In genomic region chr17:48997827-48998556, GRCh38 we compare ENCODE assay signal across 9 cellular contexts. TPM values are rescaled to one million over a fixed set of nuclear protein-coding genes. Genes with fewer than 3 reads are reported as not detected.
A peak's percentile ranks its signal among the peaks of the same experiment; 100 is the strongest.
DNase-seq lines count a peak whose midpoint lies in the region; ATAC-seq and TF ChIP-seq lines count a peak whose summit lies in the region.
"Had no signal": no experiment of that assay in that cellular context is flagged by ENCODE, and none has a peak within 500 bp of the region (broad histone marks: within the 10 kb centered on the region; RNA-seq: fewer than 3 reads in every experiment).

No MANE protein-coding gene starts in this region.

- TF ChIP-seq CTCF in WTC11 (IDR thresholded peaks at IDR 0.05) (no peak), stomach (IDR thresholded peaks at IDR 0.05) (no peak), GM13977 (IDR thresholded peaks at IDR 0.05; ENCODE audit: extremely low read depth, insufficient read depth, missing control alignments) (no peak)

- POLR2A ChIA-PET in WTC11 (lab: Charles Lee): interaction anchor here (0.5 to 4.0 kb wide), 9 partner anchors 13 to 1949 kb away, joined by 3 to 65 read pairs (median 10); partner anchors contain the start of genes ATP5MC1 and SNF8

- peak overlapping the region; percentile 23 for H3K4me3 ChIP-seq in right cardiac atrium (ENCODE audit: low read length)
- peak overlapping the region in 3 of 4 donors; percentile 12 to 40 (median 34) for H3K4me3 ChIP-seq in stomach

- peaks cover 32% of the 10 kb centered on the region for H3K4me1 Mint-ChIP-seq in activated naive CD4-positive, alpha-beta T cell treated with anti-CD3 and anti-CD28 coated beads, Interleukin-2, amount 10 ng/mL, durations not matched to agents 7 days and 5 days
- H3K4me1 Mint-ChIP-seq in WTC11: peaks cover 39% of the 10 kb centered on the region

- no peak for TF ChIP-seq EP300 in stomach (IDR thresholded peaks at IDR 0.05)

- H3K4me3 Mint-ChIP-seq in activated naive CD4-positive, alpha-beta T cell treated with anti-CD3 and anti-CD28 coated beads, Interleukin-2, amount 10 ng/mL, durations not matched to agents 7 days and 5 days: peak overlapping the region; percentile 33
- H3K4me3 Mint-ChIP-seq in WTC11: peak overlapping the region; percentile 83

- ATAC-seq in WTC11 (no peak), right cardiac atrium (peak in 1 of 2 donors; percentile 21), HG02970 (IDR thresholded peaks at IDR 0.05; ENCODE audit: low FRiP score, unreplicated experiment) (no peak), HG02938 (IDR thresholded peaks at IDR 0.05; ENCODE audit: unreplicated experiment) (no peak)

- in situ Hi-C loops in GM13977 (cut with MboI; ENCODE audit: low pct_unique_long_range_greater_than_20kb, low sequenced_read_pairs, unreplicated experiment): no loop called here

- peaks cover 1% of the 10 kb centered on the region for H3K36me3 Mint-ChIP-seq in activated naive CD4-positive, alpha-beta T cell treated with anti-CD3 and anti-CD28 coated beads, Interleukin-2, amount 10 ng/mL, durations not matched to agents 7 days and 5 days
- H3K36me3 Mint-ChIP-seq in WTC11: peaks cover 22% of the 10 kb centered on the region

- no peaks in the 10 kb centered on the region for H3K36me3 ChIP-seq in stomach

- H3K27me3 ChIP-seq in right cardiac atrium (ENCODE audit: control insufficient read depth, insufficient read depth) (peaks cover 5% of the 10 kb centered on the region), stomach (peaks cover 42 to 100% (median 97%) of the 10 kb centered on the region in 3 donors)

- peak overlapping the region; percentile 51 for H3K27ac Mint-ChIP-seq in activated naive CD4-positive, alpha-beta T cell treated with anti-CD3 and anti-CD28 coated beads, Interleukin-2, amount 10 ng/mL, durations not matched to agents 7 days and 5 days
- H3K27ac Mint-ChIP-seq in WTC11: peak overlapping the region; percentile 80

- intact Hi-C loops in right cardiac atrium (cut with DNase I): no loop called here
- intact Hi-C loops in stomach (cut with DNase I; ENCODE audit: low total_unique reads): no loop called here

- DNase-seq in activated naive CD4-positive, alpha-beta T cell treated with anti-CD3 and anti-CD28 coated beads, Interleukin-2, amount 10 ng/mL, durations not matched to agents 7 days and 5 days: no peak
- DNase-seq in activated naive CD4-positive, alpha-beta T cell treated with anti-CD3 and anti-CD28 coated beads, Interleukin-2, amount 50 U/mL, for 16 hours: no peak
- DNase-seq in WTC11 (ENCODE audit: low spot score) (peak; percentile 40), right cardiac atrium (peak in 1 of 3 donors; percentile 45), stomach (no peak), GM13977 (ENCODE audit: low spot score) (no peak)
- DNase-seq: DND-41 had no signal

- H3K9me3 Mint-ChIP-seq in activated naive CD4-positive, alpha-beta T cell treated with anti-CD3 and anti-CD28 coated beads, Interleukin-2, amount 10 ng/mL, durations not matched to agents 7 days and 5 days: no peaks in the 10 kb centered on the region
- H3K9me3 Mint-ChIP-seq in WTC11: no peaks in the 10 kb centered on the region

- peaks cover 3% of the 10 kb centered on the region for H3K4me1 ChIP-seq in right cardiac atrium (ENCODE audit: control insufficient read depth, insufficient read depth, low read length)
- H3K4me1 ChIP-seq in stomach: peaks cover 21 to 36% (median 30%) of the 10 kb centered on the region in 4 donors

- TF ChIP-seq POLR2A in stomach (IDR thresholded peaks at IDR 0.05): no peak

- H3K9me3 ChIP-seq in right cardiac atrium (ENCODE audit: control insufficient read depth, low read length) (no peaks in the 10 kb centered on the region), stomach (peaks cover 0 to 7% (median 0%) of the 10 kb centered on the region in 4 donors)

- H3K27ac ChIP-seq in right cardiac atrium (ENCODE audit: low read length) (no peak overlapping the region), stomach (no peak overlapping the region)

- peaks cover 94% of the 10 kb centered on the region for H3K27me3 Mint-ChIP-seq in activated naive CD4-positive, alpha-beta T cell treated with anti-CD3 and anti-CD28 coated beads, Interleukin-2, amount 10 ng/mL, durations not matched to agents 7 days and 5 days
- H3K27me3 Mint-ChIP-seq in WTC11 (ENCODE audit: low read depth): no peaks in the 10 kb centered on the region

- CTCF ChIA-PET in activated naive CD4-positive, alpha-beta T cell treated with anti-CD3 and anti-CD28 coated beads, Interleukin-2, amount 10 ng/mL, durations not matched to agents 7 days and 5 days (lab: Charles Lee): no interaction called here
- CTCF ChIA-PET in WTC11 (lab: Charles Lee): interaction anchor here (0.6 to 4.9 kb wide), 6 partner anchors 8 to 61 kb away, joined by 4 to 42 read pairs (median 13); no protein-coding TSS in a partner anchor

- 3% methylated on average over 58 of the region's 58 CpGs for WGBS in right cardiac atrium
- 3 to 6% (median 4%) methylated on average over 29 to 58 of the region's 58 CpGs for WGBS in stomach, 5 donors

TF ChIP-seq in WTC11, 78 proteins besides CTCF, POLR2A, EP300 and RAD21 (continues in another document):
- TF ChIP-seq KAT7 (CRISPR knock-in tag; IDR thresholded peaks at IDR 0.05; ENCODE audit: borderline replicate concordance) (peak; percentile 16; the same call in 1 of the 2 replicates), FOXP4 (CRISPR knock-in tag; IDR thresholded peaks at IDR 0.05) (peak; percentile 57), MYBL2 (CRISPR knock-in tag; IDR thresholded peaks at IDR 0.05) (0 out of 2 replicates have a peak, but pooled peaks have one; percentile 28), IRF2 (CRISPR knock-in tag; IDR thresholded peaks at IDR 0.05; ENCODE audit: borderline replicate concordance, low read depth) (no peak), MAX (CRISPR knock-in tag; IDR thresholded peaks at IDR 0.05) (peak; percentile 47; the same call in 1 of the 2 replicates)
- TF ChIP-seq, protein P1, sequence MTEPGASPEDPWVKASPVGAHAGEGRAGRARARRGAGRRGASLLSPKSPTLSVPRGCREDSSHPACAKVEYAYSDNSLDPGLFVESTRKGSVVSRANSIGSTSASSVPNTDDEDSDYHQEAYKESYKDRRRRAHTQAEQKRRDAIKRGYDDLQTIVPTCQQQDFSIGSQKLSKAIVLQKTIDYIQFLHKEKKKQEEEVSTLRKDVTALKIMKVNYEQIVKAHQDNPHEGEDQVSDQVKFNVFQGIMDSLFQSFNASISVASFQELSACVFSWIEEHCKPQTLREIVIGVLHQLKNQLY (CRISPR knock-in tag; IDR thresholded peaks at IDR 0.05): no peak

RNA-seq across cellular contexts. Expression of gene IGF2BP1, which starts 0.8 kb away (rescaled TPM):
- 392 to 434 TPM (median 423 TPM) in 3 replicates for total RNA-seq in WTC11 (2021)
- not detected for total RNA-seq in right cardiac atrium
- polyA plus RNA-seq in right cardiac atrium: not detected
- total RNA-seq in stomach: 1 to 10 TPM in 1 of 5 donors, not detected in 4; 1.8 TPM
- polyA plus RNA-seq in stomach: under 1 TPM in 1 of 3 donors, not detected in 2; under 0.01 TPM

RNA-seq across cellular contexts. Expression of gene GIP, which starts 29.6 kb away (rescaled TPM):
- 0.39 TPM in 1 of 3 replicates, not detected in the others for total RNA-seq in WTC11 (2021)
- total RNA-seq in right cardiac atrium: not detected
- not detected for polyA plus RNA-seq in right cardiac atrium
- not detected for total RNA-seq in stomach
- under 1 TPM in 1 of 3 donors, not detected in 2; 0.56 TPM for polyA plus RNA-seq in stomach

RNA-seq across cellular contexts. Expression of gene SNF8, which starts 53.4 kb away (rescaled TPM):
- total RNA-seq in WTC11 (2021) (116 to 136 TPM (median 127 TPM) in 3 replicates), right cardiac atrium (100 to 1,000 TPM in 2 of 4 donors, 10 to 100 TPM in 2; 83.7 to 120 (median 101) TPM), stomach (10 to 100 TPM; 18.7 to 53.6 (median 41.3) TPM)
- polyA plus RNA-seq in right cardiac atrium (124 TPM), stomach (100 to 1,000 TPM; 145 to 160 (median 149) TPM)

Comparison
In these comparisons a context has a peak if more than half of its experiments do, and no peak if none do; other contexts are left out.
1. RNA of gene IGF2BP1, which starts 0.8 kb away (total RNA-seq): 392 to 434 TPM in WTC11; not detected in right cardiac atrium and 1.8 TPM in stomach; every median in the first group is over 100 times any median in the second.